28 cellular contexts compared by ENCODE assay signal in genomic region chrX:129450123-129450522, GRCh38.
"Had no signal": no experiment of that assay in that cellular context is flagged by ENCODE, and none has a peak within 500 bp of the region (broad histone marks: within the 10 kb centered on the region; RNA-seq: fewer than 3 reads in every experiment).

No MANE protein-coding gene starts in this region.

- H3K36me3 ChIP-seq: neutrophil, pancreas, spleen, stomach, thoracic aorta, thyroid gland, upper lobe of left lung, vagina had no signal

- H3K4me3 ChIP-seq: pancreas, psoas muscle, skin epidermis, smooth muscle cell, spleen, stomach, thoracic aorta, thyroid gland, tibial nerve, upper lobe of left lung, vagina had no signal

- H3K27ac ChIP-seq: neutrophil, pancreas, psoas muscle, skin epidermis, spleen, stomach, thoracic aorta, thyroid gland, tibial nerve, upper lobe of left lung, vagina had no signal

- DNase-seq: naive B cell; naive thymus-derived CD8-positive, alpha-beta T cell; nephron progenitor cell; nucleus accumbens; pancreas; psoas muscle; right cardiac atrium; spleen; stimulated activated CD4-positive, alpha-beta T cell treated with anti-CD3 and anti-CD28 coated beads, Interleukin-12 subunit alpha, Interleukin-12 subunit beta, amount 100 ng/mL, for 4 hours; stimulated activated CD4-positive, alpha-beta T cell treated with anti-CD3 and anti-CD28 coated beads, Interleukin-1b, Interleukin-23, amount 100 ng/mL, for 48 hours; stimulated activated CD4-positive, alpha-beta T cell treated with anti-CD3 and anti-CD28 coated beads, Interleukin-4, amount 100 ng/mL, for 1 hour; stimulated activated CD4-positive, alpha-beta T cell treated with anti-CD3 and anti-CD28 coated beads, Interleukin-4, amount 100 ng/mL, for 4 hours; stimulated activated CD8-positive, alpha-beta memory T cell treated with anti-CD3 and anti-CD28 coated beads, Interleukin-4, amount 100 ng/mL, for 48 hours; stimulated activated naive CD4-positive, alpha-beta T cell treated with Interleukin-2 at 50 U/mL for 16 hours; stomach; thyroid gland; trophoblast cell; upper lobe of left lung had no signal

- H3K9me3 ChIP-seq: neutrophil, pancreas, psoas muscle, spleen, stomach, thoracic aorta, thyroid gland, tibial nerve, upper lobe of left lung, vagina had no signal

- H3K27me3 ChIP-seq: neutrophil, pancreas, spleen, stomach, thyroid gland, tibial nerve, upper lobe of left lung, vagina had no signal

- H3K4me2 ChIP-seq: smooth muscle cell had no signal

- ATAC-seq: naive thymus-derived CD8-positive, alpha-beta T cell; natural killer cell treated with Interleukin-12 subunit alpha and Interleukin-12 subunit beta and Interleukin-15 and Interleukin-18, amount 100 ng/mL, for 72 hours; pancreas; psoas muscle; right cardiac atrium; sciatic nerve; stimulated activated memory B cell treated with anti-CD40 and anti-IgM and Interleukin-4, amounts not matched to agents 10 μg/mL and 1 μg/mL and 100 μg/mL, for 72 hours had no signal

- FAIRE-seq: urothelium cell line had no signal

- H3K4me1 ChIP-seq: pancreas, psoas muscle, spleen, stomach, thyroid gland, tibial nerve, upper lobe of left lung, vagina had no signal
